Comparison of ENCODE assay signal across 14 cellular contexts in genomic region chr10:98266647-98267046, GRCh38. TPM values are rescaled to one million over a fixed set of nuclear protein-coding genes. Genes with fewer than 3 reads are reported as not detected.
DNase-seq lines count a peak whose midpoint lies in the region; ATAC-seq, FAIRE-seq and TF ChIP-seq lines count a peak whose summit lies in the region.
"Had no signal": no experiment of that assay in that cellular context is flagged by ENCODE, and none has a peak within 500 bp of the region (broad histone marks: within the 10 kb centered on the region; RNA-seq: fewer than 3 reads in every experiment).

No MANE protein-coding gene starts in this region.

- TF ChIP-seq EP300 in SK-N-SH (IDR thresholded peaks at IDR 0.05; ENCODE audit: borderline replicate concordance in 1 of 2, low read depth in 1 of 2, low read length in 1 of 2): no peak

- H3K9me2 ChIP-seq in SK-N-SH: no peaks in the 10 kb centered on the region

- no peak for FAIRE-seq in kidney (lab: Jason Lieb, UNC)
- FAIRE-seq: frontal cortex, keratinocyte had no signal

- H3K27me3 Mint-ChIP-seq in WTC11 (ENCODE audit: low read depth): peaks cover 24% of the 10 kb centered on the region

- DNase-seq in SK-N-SH (no peak), WTC11 (ENCODE audit: low spot score) (no peak), thoracic aorta (ENCODE audit: low spot score) (no peak), kidney (no peak), ureter (ENCODE audit: low spot score) (no peak), T-helper 2 cell (no peak)
- DNase-seq: NCI-H1092, NCI-H526 had no signal

- H3K4me1 ChIP-seq in SK-N-SH (ENCODE audit: control insufficient read depth in 1 of 2, insufficient read depth in 2 of 2, low read depth in 1 of 2, low read length in 1 of 2) (peaks cover 11 to 27% of the 10 kb centered on the region in 2 experiments; a peak in 1 of 4 replicates), mesodermal cell (ENCODE audit: control insufficient read depth, insufficient read depth, low read length, poor library complexity, severe bottlenecking) (peaks cover 41% of the 10 kb centered on the region), thoracic aorta (ENCODE audit: control insufficient read depth in 1 of 2, low read depth in 2 of 2) (peaks cover 18 to 63% of the 10 kb centered on the region in 2 donors), kidney (ENCODE audit: control insufficient read depth in 1 of 2, insufficient read depth in 1 of 2, low read depth in 1 of 2, low read length in 2 of 2) (peaks cover 5 to 20% of the 10 kb centered on the region in 2 donors)

- no peaks in the 10 kb centered on the region for H3K36me3 ChIP-seq in SK-N-SH (replicated peaks in 1 of 2; ENCODE audit: control insufficient read depth in 1 of 2, insufficient read depth in 2 of 2, low read length in 1 of 2)
- H3K36me3 ChIP-seq in mesodermal cell (ENCODE audit: control insufficient read depth, insufficient read depth, low read length): no peaks in the 10 kb centered on the region
- no peaks in the 10 kb centered on the region for H3K36me3 ChIP-seq in thoracic aorta
- H3K36me3 ChIP-seq in kidney (ENCODE audit: control insufficient read depth in 1 of 2, insufficient read depth in 2 of 2, low read length in 2 of 2): no peaks in the 10 kb centered on the region
- H3K36me3 ChIP-seq: HAP-1 had no signal

- H3K4me3 Mint-ChIP-seq in WTC11: 0 out of 2 replicates have a peak overlapping the region, but pooled peaks have one; percentile 76
- H3K4me3 Mint-ChIP-seq: dendritic cell treated with granulocyte-macrophage colony-stimulating factor and Interleukin-4, amounts not matched to agents 40 ng/mL and 50 ng/mL, for 4 days had no signal

- H2AFZ ChIP-seq in SK-N-SH (ENCODE audit: low read depth): no peak overlapping the region

- H3K27me3 ChIP-seq in SK-N-SH (ENCODE audit: insufficient read depth) (no peaks in the 10 kb centered on the region), thoracic aorta (replicated peaks; ENCODE audit: insufficient read depth) (no peaks in the 10 kb centered on the region)

- no peaks in the 10 kb centered on the region for H4K20me1 ChIP-seq in SK-N-SH (ENCODE audit: insufficient read depth)

- H3K4me2 ChIP-seq in SK-N-SH: no peak overlapping the region

- 96% methylated on average over 5 of the region's 5 CpGs for WGBS in SK-N-SH (ENCODE audit: low lambda C conversion rate)
- WGBS in mesodermal cell (ENCODE audit: insufficient coverage in 2 of 2), 2 experiments: 80 to 94% methylated on average over 2 to 5 of the region's 5 CpGs

- intact Hi-C loops in kidney (cut with DNase I): no loop called here

- no peak for ATAC-seq in SK-N-SH treated with all-trans-retinoic acid at 6 μM for 48 hours
- no peak for ATAC-seq in WTC11
- no peak for ATAC-seq in thoracic aorta (ENCODE audit: insufficient number of reproducible peaks, low FRiP score, low read depth)

- TF ChIP-seq CTCF in SK-N-SH (IDR thresholded peaks at IDR 0.05): no peak
- no peak for TF ChIP-seq CTCF in WTC11 (IDR thresholded peaks at IDR 0.05)
- TF ChIP-seq CTCF in thoracic aorta (IDR thresholded peaks at IDR 0.05): no peak
- no peak for TF ChIP-seq CTCF in kidney (IDR thresholded peaks at IDR 0.05; ENCODE audit: borderline replicate concordance, extremely low read depth, insufficient read depth)

- TF ChIP-seq RAD21 in SK-N-SH (IDR thresholded peaks at IDR 0.05; ENCODE audit: low read length): no peak

- H3K9me3 Mint-ChIP-seq in WTC11: no peaks in the 10 kb centered on the region
- H3K9me3 Mint-ChIP-seq: dendritic cell treated with granulocyte-macrophage colony-stimulating factor and Interleukin-4, amounts not matched to agents 40 ng/mL and 50 ng/mL, for 4 days had no signal

- no peaks in the 10 kb centered on the region for H3K36me3 Mint-ChIP-seq in WTC11

- H3K27ac ChIP-seq in SK-N-SH (ENCODE audit: low read depth in 2 of 2, low read length in 1 of 2) (no peak overlapping the region), mesodermal cell (ENCODE audit: low read depth, low read length, severe bottlenecking) (peak overlapping the region; percentile 37), thoracic aorta (peak overlapping the region; percentile 95 to 98), kidney (ENCODE audit: low read depth in 2 of 2, low read length in 2 of 2) (no peak overlapping the region)

- peaks cover 22% of the 10 kb centered on the region for H3K4me1 Mint-ChIP-seq in WTC11

- no peak overlapping the region for H3K4me3 ChIP-seq in SK-N-SH (ENCODE audit: low read depth in 2 of 2, low read length in 1 of 2)
- no peak overlapping the region for H3K4me3 ChIP-seq in mesodermal cell (ENCODE audit: extremely low read depth, insufficient read depth, low read length, poor library complexity, severe bottlenecking)
- peak overlapping the region; percentile 76 for H3K4me3 ChIP-seq in thoracic aorta
- no peak overlapping the region for H3K4me3 ChIP-seq in kidney (ENCODE audit: low read length in 2 of 2)
- H3K4me3 ChIP-seq: HAP-1 had no signal

- peaks cover 4% of the 10 kb centered on the region for H3F3A ChIP-seq in SK-N-SH (replicated peaks; ENCODE audit: insufficient read depth)

- no peak overlapping the region for H3K27ac Mint-ChIP-seq in WTC11
- H3K27ac Mint-ChIP-seq: dendritic cell treated with granulocyte-macrophage colony-stimulating factor and Interleukin-4, amounts not matched to agents 40 ng/mL and 50 ng/mL, for 4 days had no signal

- no peaks in the 10 kb centered on the region for H3K9me3 ChIP-seq in SK-N-SH
- H3K9me3 ChIP-seq in mesodermal cell (ENCODE audit: control insufficient read depth, low read length): no peaks in the 10 kb centered on the region
- no peaks in the 10 kb centered on the region for H3K9me3 ChIP-seq in thoracic aorta
- no peaks in the 10 kb centered on the region for H3K9me3 ChIP-seq in kidney (ENCODE audit: control insufficient read depth in 1 of 2, low read length in 2 of 2)
- H3K9me3 ChIP-seq: HAP-1 had no signal

- no peaks in the 10 kb centered on the region for H3K79me2 ChIP-seq in SK-N-SH (ENCODE audit: insufficient read depth)

- CTCF ChIA-PET in SK-N-SH (lab: Yijun Ruan, JAX): interaction anchor here (0.7 to 8.2 kb wide), 3 partner anchors 22 to 96 kb away, joined by 4 to 64 read pairs (median 5); no protein-coding TSS in a partner anchor
- CTCF ChIA-PET in WTC11 (lab: Charles Lee): interaction anchor here (0.9 to 13.7 kb wide), 5 partner anchors 30 to 65 kb away, joined by 3 to 204 read pairs (median 4); no protein-coding TSS in a partner anchor

- POLR2A ChIA-PET in SK-N-SH (lab: Yijun Ruan, JAX) (no interaction called here), WTC11 (lab: Charles Lee) (interaction anchor here (0.6 kb wide), 1 partner anchor 22 kb away, joined by 3 read pairs; no protein-coding TSS in a partner anchor)

- H3K9ac ChIP-seq in SK-N-SH (no peak overlapping the region), kidney (ENCODE audit: low read length in 2 of 2) (no peak overlapping the region)

TF ChIP-seq in SK-N-SH treated with all-trans-retinoic acid at 6 μM for 48 hours, 23 proteins besides CTCF, POLR2A, EP300 and RAD21 (continues in another document):
- TF ChIP-seq TOX (CRISPR knock-in tag; IDR thresholded peaks at IDR 0.05; ENCODE audit: borderline replicate concordance) (no peak), ZFP3 (CRISPR knock-in tag; IDR thresholded peaks at IDR 0.05) (peak; percentile 96)

TF ChIP-seq in WTC11, 78 proteins besides CTCF, POLR2A, EP300 and RAD21 (continues in another document):
- no peak for TF ChIP-seq CDX4 (CRISPR knock-in tag; IDR thresholded peaks at IDR 0.05; ENCODE audit: borderline replicate concordance)
- TF ChIP-seq USF1 (CRISPR knock-in tag; IDR thresholded peaks at IDR 0.05): no peak
- no peak for TF ChIP-seq MXD4 (CRISPR knock-in tag; IDR thresholded peaks at IDR 0.05; ENCODE audit: borderline replicate concordance)
- no peak for TF ChIP-seq ATF1 (CRISPR knock-in tag; IDR thresholded peaks at IDR 0.05)
- TF ChIP-seq ZBTB21 (CRISPR knock-in tag; IDR thresholded peaks at IDR 0.05; ENCODE audit: borderline replicate concordance): no peak
- TF ChIP-seq TCF7 (CRISPR knock-in tag; IDR thresholded peaks at IDR 0.05; ENCODE audit: low read depth): no peak
- no peak for TF ChIP-seq CREM (CRISPR knock-in tag; IDR thresholded peaks at IDR 0.05)
- TF ChIP-seq ESRRA (CRISPR knock-in tag; IDR thresholded peaks at IDR 0.05; ENCODE audit: borderline replicate concordance): no peak
- TF ChIP-seq ZNF138 (CRISPR knock-in tag; conservative IDR thresholded peaks at IDR 0.05): no peak
- TF ChIP-seq FOXP1 (CRISPR knock-in tag; IDR thresholded peaks at IDR 0.05; ENCODE audit: borderline replicate concordance): no peak
- no peak for TF ChIP-seq SMAD3 (CRISPR knock-in tag; IDR thresholded peaks at IDR 0.05; ENCODE audit: borderline replicate concordance)

RNA-seq across cellular contexts. Expression of gene LOXL4, which starts 1.3 kb away (rescaled TPM):
- polyA plus RNA-seq in SK-N-SH (2012; rRNA removed) (1.4 and 1.7 TPM in 2 replicates), kidney (ENCODE audit: insufficient read depth, low read depth, low replicate concordance) (3.4 TPM)
- polyA plus RNA-seq in SK-N-SH (2012; cell fraction: cytosol; rRNA removed): 0.76 and 1.4 TPM in 2 replicates
- 1.8 and 2.2 TPM in 2 replicates for polyA plus RNA-seq in SK-N-SH (2012; cell fraction: nucleus; rRNA removed)
- total RNA-seq in WTC11 (2021) (0.07 to 0.35 TPM (median 0.21 TPM) in 3 replicates), thoracic aorta (10 to 100 TPM; 15.4 to 24.5 TPM), kidney (15.1 TPM), ureter (3.0 TPM)
- 9.1 TPM for polyA plus RNA-seq in mesodermal cell (2013, experiment 1 of 2)
- 8.1 TPM for polyA plus RNA-seq in mesodermal cell (2013, experiment 2 of 2)
- total RNA-seq: frontal cortex had no signal

Comparison
In these comparisons a context has a peak if more than half of its experiments do, and no peak if none do; other contexts are left out.
1. H3K27ac ChIP-seq: peak in mesodermal cell (single experiment) and thoracic aorta (2 of 2); none in SK-N-SH (0 of 2) and kidney (0 of 2).